1 cellular context compared by ENCODE assay signal in genomic region chr1:53462769-53463501, GRCh38.
TF ChIP-seq lines count a peak whose summit lies in the region.

No MANE protein-coding gene starts in this region.

TF ChIP-seq in GM12878, 131 proteins besides CTCF, POLR2A, EP300 and RAD21:
- TF ChIP-seq ATF7 (IDR thresholded peaks at IDR 0.05; ENCODE audit: low read depth): no peak
- TF ChIP-seq RFX5 (IDR thresholded peaks at IDR 0.05; ENCODE audit: low read depth, low read length): no peak
- TF ChIP-seq YBX1 (IDR thresholded peaks at IDR 0.05): no peak
- TF ChIP-seq CBX5 (IDR thresholded peaks at IDR 0.05; ENCODE audit: low read depth): no peak
- TF ChIP-seq HDGF (IDR thresholded peaks at IDR 0.05): no peak
- no peak for TF ChIP-seq ETV6 (conservative IDR thresholded peaks at IDR 0.05 in 1 of 2, IDR thresholded peaks at IDR 0.05 in 1 of 2; ENCODE audit: borderline replicate concordance in 1 of 2, low read depth in 1 of 2)
- TF ChIP-seq RAD51 (IDR thresholded peaks at IDR 0.05): no peak
- no peak for TF ChIP-seq PRDM15 (CRISPR knock-in tag; IDR thresholded peaks at IDR 0.05)
- no peak for TF ChIP-seq ZBED1 (IDR thresholded peaks at IDR 0.05; ENCODE audit: borderline replicate concordance)
- no peak for TF ChIP-seq POU2F2 (IDR thresholded peaks at IDR 0.05; ENCODE audit: borderline replicate concordance, low read depth, low read length)
- TF ChIP-seq, protein P1, sequence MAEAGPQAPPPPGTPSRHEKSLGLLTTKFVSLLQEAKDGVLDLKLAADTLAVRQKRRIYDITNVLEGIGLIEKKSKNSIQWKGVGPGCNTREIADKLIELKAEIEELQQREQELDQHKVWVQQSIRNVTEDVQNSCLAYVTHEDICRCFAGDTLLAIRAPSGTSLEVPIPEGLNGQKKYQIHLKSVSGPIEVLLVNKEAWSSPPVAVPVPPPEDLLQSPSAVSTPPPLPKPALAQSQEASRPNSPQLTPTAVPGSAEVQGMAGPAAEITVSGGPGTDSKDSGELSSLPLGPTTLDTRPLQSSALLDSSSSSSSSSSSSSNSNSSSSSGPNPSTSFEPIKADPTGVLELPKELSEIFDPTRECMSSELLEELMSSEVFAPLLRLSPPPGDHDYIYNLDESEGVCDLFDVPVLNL (IDR thresholded peaks at IDR 0.05; ENCODE audit: low read depth, low read length): no peak
TF ChIP-seq in GM12878: peak in this region for 0.
